Comparison of ENCODE assay signal across 8 cellular contexts in the genomic region with DNA sequence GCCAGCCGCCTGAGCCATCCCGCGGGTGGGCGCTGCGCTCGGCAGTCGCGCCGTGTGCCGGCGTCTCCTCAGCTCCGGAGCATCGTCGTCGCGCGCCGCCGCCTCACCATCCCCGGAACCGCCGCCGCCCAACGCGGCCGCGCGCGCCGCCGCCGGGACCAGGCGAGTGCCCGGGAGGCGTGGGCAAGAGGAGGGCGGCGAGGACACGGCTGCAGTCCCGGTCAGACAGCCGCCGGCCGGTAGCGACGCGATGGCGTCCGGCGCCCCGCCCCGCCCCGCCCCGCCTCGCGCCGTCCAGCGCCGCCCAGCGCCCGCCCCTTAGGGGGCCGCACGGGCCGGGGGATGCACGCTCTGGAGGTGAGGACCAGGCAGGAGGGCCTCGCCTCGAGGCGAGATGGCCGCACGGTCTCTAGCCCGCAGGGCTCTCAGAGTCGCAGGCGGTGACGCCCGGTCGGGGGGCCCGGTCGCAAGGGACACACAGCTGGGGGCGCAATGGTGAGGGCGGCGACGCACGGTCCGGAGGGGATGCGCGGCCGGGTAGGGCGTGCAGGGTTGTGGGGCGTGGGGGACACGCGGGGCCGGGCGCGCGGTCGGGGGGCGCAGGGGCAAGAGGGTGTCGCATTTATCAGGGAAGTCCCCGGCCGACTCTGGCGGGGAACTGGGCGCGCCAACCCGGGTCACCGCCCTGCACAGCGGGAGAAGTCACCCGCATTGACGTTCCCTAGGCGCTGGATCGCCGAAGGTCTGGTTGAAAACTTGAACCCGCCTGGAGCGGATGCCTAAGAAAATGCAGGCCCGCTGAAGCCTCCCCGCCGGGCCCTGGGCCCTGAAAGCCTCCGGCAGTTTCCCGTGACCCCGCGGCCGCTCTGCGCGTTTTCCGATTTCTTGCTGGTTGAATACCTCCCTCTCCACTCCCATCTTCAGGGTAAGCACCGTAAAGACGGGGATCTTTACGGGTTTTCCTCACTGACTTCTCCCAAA. TPM values are rescaled to one million over a fixed set of nuclear protein-coding genes. Genes with fewer than 3 reads are reported as not detected.
DNase-seq lines count a peak whose midpoint lies in the region; ATAC-seq and TF ChIP-seq lines count a peak whose summit lies in the region.

Gene SPIRE1, minus strand, starts transcription at position 259 of the 981 bp plus-strand sequence. Its CDS starts 241 bp downstream, at position 18.

- intact Hi-C loops in tibial artery (cut with DNase I; ENCODE audit: low total_unique reads) = loop anchor here (5.0 to 10.0 kb wide), 2 partner anchors 251 to 383 kb away; partner anchors contain the start of gene PRELID3A

- H3K27ac Mint-ChIP-seq in nephron = peak within 1 kb of the TSS; percentile 84 to 95 (median 93)

- no peaks in the 10 kb centered on the region for H3K27me3 ChIP-seq in OCI-LY3 (ENCODE audit: low read depth, low read length)
- no peaks in the 10 kb centered on the region for H3K27me3 ChIP-seq in foreskin keratinocyte
- no peaks in the 10 kb centered on the region for H3K27me3 ChIP-seq in tibial artery

- H3K27ac ChIP-seq in OCI-LY3 (ENCODE audit: low read length) (no peak within 1 kb of the TSS), foreskin keratinocyte (peak within 1 kb of the TSS; percentile 62), tibial artery (peak within 1 kb of the TSS; percentile 97 to 99)

- H3K9ac ChIP-seq in OCI-LY3 (ENCODE audit: low read length) = peak within 1 kb of the TSS; percentile 68

- no peaks in the 10 kb centered on the region for H4K20me1 ChIP-seq in OCI-LY3 (ENCODE audit: insufficient read depth, low read length)

- TF ChIP-seq CTCF in OCI-LY3 (IDR thresholded peaks at IDR 0.05; ENCODE audit: low read depth, low read length) (no peak), foreskin keratinocyte (conservative IDR thresholded peaks at IDR 0.05) (no peak), nephron (IDR thresholded peaks at IDR 0.05; ENCODE audit: unreplicated experiment in 3 of 3) (no peak), tibial artery (IDR thresholded peaks at IDR 0.05) (no peak)

- H3K9me3 ChIP-seq in OCI-LY3 (ENCODE audit: insufficient read depth, low read length) (no peaks in the 10 kb centered on the region), tibial artery (no peaks in the 10 kb centered on the region)

- H3K4me3 ChIP-seq in OCI-LY3 (ENCODE audit: low read length) (peak within 1 kb of the TSS; percentile 87), tibial artery (peak within 1 kb of the TSS; percentile 77 to 83)

- H3K4me3 Mint-ChIP-seq in nephron = peak within 1 kb of the TSS; percentile 95 to 99 (median 99)

- H3K79me2 ChIP-seq in OCI-LY3 (ENCODE audit: low read length) = peaks cover 21% of the 10 kb centered on the region

- H3K9me3 Mint-ChIP-seq in nephron = no peaks in the 10 kb centered on the region

- H2AFZ ChIP-seq in OCI-LY3 (ENCODE audit: low read depth, low read length) = peak within 1 kb of the TSS; percentile 68; the same call in 1 of the 2 replicates

- peaks cover 4% of the 10 kb centered on the region for H3K36me3 Mint-ChIP-seq in nephron (ENCODE audit: low read depth)

- peaks cover 31% of the 10 kb centered on the region for H3K4me1 Mint-ChIP-seq in nephron

- no peaks in the 10 kb centered on the region for H3K27me3 Mint-ChIP-seq in nephron (ENCODE audit: low read depth)

- peak within 1 kb of the TSS; percentile 80 for H3K4me2 ChIP-seq in OCI-LY3 (ENCODE audit: low read length)

- H3K4me1 ChIP-seq in OCI-LY3 (ENCODE audit: low read length) (peaks cover 13% of the 10 kb centered on the region; the same call in 1 of the 2 replicates), foreskin keratinocyte (peaks cover 5% of the 10 kb centered on the region), tibial artery (peaks cover 0 to 19% (median 8%) of the 10 kb centered on the region in 4 donors)

- H3K36me3 ChIP-seq in OCI-LY3 (replicated peaks; ENCODE audit: low read depth, low read length) = no peaks in the 10 kb centered on the region
- peaks cover 0 to 8% (median 0%) of the 10 kb centered on the region in 3 donors for H3K36me3 ChIP-seq in tibial artery

- DNase-seq in AG08396 (ENCODE audit: low spot score) (peak; percentile 86), activated gamma-delta T cell (lab: John Stamatoyannopoulos, UW) (peak; percentile 31), foreskin keratinocyte (no peak), tibial artery (peak; percentile 76 to 90)

- ATAC-seq in GM18907 (IDR thresholded peaks at IDR 0.05; ENCODE audit: unreplicated experiment) = peak; percentile 77
- ATAC-seq in HG03135 (IDR thresholded peaks at IDR 0.05; ENCODE audit: unreplicated experiment) = peak; percentile 46
- peak; percentile 62 for ATAC-seq in foreskin keratinocyte

RNA-seq across cellular contexts. Expression of gene SPIRE1, which starts in this region (rescaled TPM):
- total RNA-seq in foreskin keratinocyte = 19.7 and 20.9 TPM in 2 replicates
- polyA plus RNA-seq in foreskin keratinocyte = 4.1 and 4.8 TPM in 2 replicates

Comparison
In these comparisons a context has a peak if more than half of its experiments do, and no peak if none do; other contexts are left out.
1. DNase-seq: peak in AG08396 (single experiment), activated gamma-delta T cell (single experiment) and tibial artery (2 of 2); none in foreskin keratinocyte (0 of 2).
2. Peak in every context shown above with its lines, with median percentiles within 50 percentile points of each other: ATAC-seq.